23 cellular contexts compared by ENCODE assay signal in the genomic region with DNA sequence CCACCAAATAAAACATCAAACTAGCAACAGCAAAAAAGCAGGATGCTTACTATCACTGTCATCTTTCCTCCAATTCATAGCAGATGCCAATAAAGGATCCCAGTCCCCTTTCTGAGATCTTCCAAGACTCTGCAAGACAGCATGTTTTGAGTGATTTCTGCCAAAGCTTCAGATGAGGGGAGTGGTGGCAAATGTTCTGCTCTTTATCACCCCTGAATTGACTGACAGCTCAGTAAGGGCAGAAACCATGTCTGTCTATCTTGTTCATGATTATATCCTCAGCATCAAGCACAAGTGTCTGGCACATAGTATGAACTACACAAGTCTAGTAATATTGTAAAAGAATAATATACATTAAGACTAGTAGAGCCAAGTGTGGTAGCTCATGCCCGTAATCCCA. TPM values are rescaled to one million over a fixed set of nuclear protein-coding genes. Genes with fewer than 3 reads are reported as not detected.
DNase-seq lines count a peak whose midpoint lies in the region; ATAC-seq and TF ChIP-seq lines count a peak whose summit lies in the region.
"Had no signal": no experiment of that assay in that cellular context is flagged by ENCODE, and none has a peak within 500 bp of the region (broad histone marks: within the 10 kb centered on the region; RNA-seq: fewer than 3 reads in every experiment).

No MANE protein-coding gene starts in this region.

- no peaks in the 10 kb centered on the region for H3K9me2 ChIP-seq in DOHH2 (replicated peaks; ENCODE audit: control insufficient read depth, low read length)

- H3K79me2 ChIP-seq in DOHH2 (ENCODE audit: control insufficient read depth, low read length), result no peaks in the 10 kb centered on the region

- H3K36me3 ChIP-seq in DOHH2 (ENCODE audit: control insufficient read depth, low read length), result no peaks in the 10 kb centered on the region
- H3K36me3 ChIP-seq: BLaER1, suprapubic skin, vagina had no signal

- peaks cover 24% of the 10 kb centered on the region for H3K4me1 ChIP-seq in DOHH2 (ENCODE audit: control insufficient read depth, low read length)
- H3K4me1 ChIP-seq: suprapubic skin, vagina had no signal

- POLR2A ChIA-PET in naive thymus-derived CD8-positive, alpha-beta T cell (lab: Charles Lee), result no interaction called here

- H3K27ac ChIP-seq in DOHH2 (ENCODE audit: low read depth, low read length), result no peak overlapping the region
- H3K27ac ChIP-seq: BLaER1, HL-60, suprapubic skin, vagina had no signal

- peaks cover 2% of the 10 kb centered on the region for H3K27me3 Mint-ChIP-seq in activated T-helper 1 cell treated with anti-CD3 and anti-CD28 coated beads, Interleukin-12 subunit alpha, Interleukin-12 subunit beta, Interleukin-2, Interleukin-4 antibody, amounts not matched to agents 30 ng/mL and 10 ng/mL and 1 ng/mL, durations not matched to agents 14 hours and 24 hours and 36 hours (ENCODE audit: insufficient read depth)
- H3K27me3 Mint-ChIP-seq in naive thymus-derived CD8-positive, alpha-beta T cell, result no peaks in the 10 kb centered on the region

- H3K4me3 Mint-ChIP-seq in activated T-helper 1 cell treated with anti-CD3 and anti-CD28 coated beads, Interleukin-12 subunit alpha, Interleukin-12 subunit beta, Interleukin-2, Interleukin-4 antibody, amounts not matched to agents 30 ng/mL and 10 ng/mL and 1 ng/mL, durations not matched to agents 14 hours and 24 hours and 36 hours, result peak overlapping the region; percentile 28
- H3K4me3 Mint-ChIP-seq in naive thymus-derived CD8-positive, alpha-beta T cell, result no peak overlapping the region
- H3K4me3 Mint-ChIP-seq: mesothelial cell of epicardium had no signal

- H3K4me1 Mint-ChIP-seq in activated T-helper 1 cell treated with anti-CD3 and anti-CD28 coated beads, Interleukin-12 subunit alpha, Interleukin-12 subunit beta, Interleukin-2, Interleukin-4 antibody, amounts not matched to agents 30 ng/mL and 10 ng/mL and 1 ng/mL, durations not matched to agents 14 hours and 24 hours and 36 hours (ENCODE audit: low read depth), result peaks cover 39% of the 10 kb centered on the region
- H3K4me1 Mint-ChIP-seq in naive thymus-derived CD8-positive, alpha-beta T cell, result peaks cover 4 to 22% (median 8%) of the 10 kb centered on the region in 4 donors
- H3K4me1 Mint-ChIP-seq: mesothelial cell of epicardium had no signal

- no peak for DNase-seq in activated CD4-positive, CD25-positive, alpha-beta regulatory T cell treated with anti-CD3 and anti-CD28 coated beads, Interleukin-2, amount 50 U/mL, for 72 hours
- no peak for DNase-seq in activated T-helper 1 cell treated with anti-CD3 and anti-CD28 coated beads, Interleukin-12 subunit alpha, Interleukin-12 subunit beta, Interleukin-2, Interleukin-4 antibody, amounts not matched to agents 30 ng/mL and 10 ng/mL and 1 ng/mL, durations not matched to agents 14 hours and 24 hours and 36 hours (ENCODE audit: low spot score)
- no peak for DNase-seq in naive thymus-derived CD8-positive, alpha-beta T cell
- no peak for DNase-seq in OCI-M1 (lab: John Stamatoyannopoulos, UW)
- DNase-seq in activated gamma-delta T cell (lab: John Stamatoyannopoulos, UW), result no peak
- no peak for DNase-seq in DMS79 (lab: John Stamatoyannopoulos, UW)
- DNase-seq: activated CD4-positive, CD25-positive, alpha-beta regulatory T cell; aorta; central memory CD4-positive, alpha-beta T cell; DMS153; effector CD8-positive, alpha-beta T cell; NCI-H1436 treated with DMSO at 0.1 percent for 48 hours; PC-3; SIG-M5; stimulated activated CD4-positive, alpha-beta T cell treated with anti-CD3 and anti-CD28 coated beads, Interleukin-4, amount 100 ng/mL, for 4 hours had no signal

- H3K4me3 ChIP-seq in DOHH2 (ENCODE audit: low read length), result no peak overlapping the region
- H3K4me3 ChIP-seq: BLaER1, smooth muscle cell, suprapubic skin, vagina had no signal

- H3K36me3 Mint-ChIP-seq in activated T-helper 1 cell treated with anti-CD3 and anti-CD28 coated beads, Interleukin-12 subunit alpha, Interleukin-12 subunit beta, Interleukin-2, Interleukin-4 antibody, amounts not matched to agents 30 ng/mL and 10 ng/mL and 1 ng/mL, durations not matched to agents 14 hours and 24 hours and 36 hours (ENCODE audit: low read depth), result no peaks in the 10 kb centered on the region
- H3K36me3 Mint-ChIP-seq in naive thymus-derived CD8-positive, alpha-beta T cell, result no peaks in the 10 kb centered on the region
- H3K36me3 Mint-ChIP-seq: mesothelial cell of epicardium had no signal

- H3K9me3 Mint-ChIP-seq in activated T-helper 1 cell treated with anti-CD3 and anti-CD28 coated beads, Interleukin-12 subunit alpha, Interleukin-12 subunit beta, Interleukin-2, Interleukin-4 antibody, amounts not matched to agents 30 ng/mL and 10 ng/mL and 1 ng/mL, durations not matched to agents 14 hours and 24 hours and 36 hours, result no peaks in the 10 kb centered on the region
- H3K9me3 Mint-ChIP-seq in naive thymus-derived CD8-positive, alpha-beta T cell, result no peaks in the 10 kb centered on the region
- H3K9me3 Mint-ChIP-seq: mesothelial cell of epicardium had no signal

- intact Hi-C loops in activated T-helper 1 cell treated with anti-CD3 and anti-CD28 coated beads, Interleukin-12 subunit alpha, Interleukin-12 subunit beta, Interleukin-2, Interleukin-4 antibody, amounts not matched to agents 30 ng/mL and 10 ng/mL and 1 ng/mL, durations not matched to agents 14 hours and 24 hours and 36 hours (cut with micrococcal nuclease), result loop anchor here (1.0 to 2.0 kb wide), 2 partner anchors 8 to 582 kb away; a partner anchor contains a TSS

- no peaks in the 10 kb centered on the region for H3K9me3 ChIP-seq in DOHH2 (ENCODE audit: control insufficient read depth, insufficient read depth, low read length)
- H3K9me3 ChIP-seq: BLaER1, suprapubic skin, vagina had no signal

- H3F3A ChIP-seq in DOHH2 (ENCODE audit: control insufficient read depth, insufficient read depth), result no peaks in the 10 kb centered on the region

- H4K20me1 ChIP-seq in DOHH2 (ENCODE audit: control insufficient read depth, insufficient read depth, low read depth, low read length), result no peaks in the 10 kb centered on the region
- H4K20me1 ChIP-seq: BLaER1 had no signal

- no peaks in the 10 kb centered on the region for H3K27me3 ChIP-seq in DOHH2 (ENCODE audit: control insufficient read depth, low read length)
- H3K27me3 ChIP-seq: BLaER1, suprapubic skin, vagina had no signal

- H3K27ac Mint-ChIP-seq in activated T-helper 1 cell treated with anti-CD3 and anti-CD28 coated beads, Interleukin-12 subunit alpha, Interleukin-12 subunit beta, Interleukin-2, Interleukin-4 antibody, amounts not matched to agents 30 ng/mL and 10 ng/mL and 1 ng/mL, durations not matched to agents 14 hours and 24 hours and 36 hours, result peak overlapping the region; percentile 87
- peak overlapping the region in 8 of 10 donors; percentile 5 to 75 (median 38) for H3K27ac Mint-ChIP-seq in naive thymus-derived CD8-positive, alpha-beta T cell
- H3K27ac Mint-ChIP-seq: mesothelial cell of epicardium had no signal

- H3K4me2 ChIP-seq in DOHH2 (ENCODE audit: low read length), result peak overlapping the region; percentile 58
- H3K4me2 ChIP-seq: smooth muscle cell had no signal

- ATAC-seq in activated CD4-positive, CD25-positive, alpha-beta regulatory T cell treated with anti-CD3 and anti-CD28 coated beads, Interleukin-2, amount 50 U/mL, for 24 hours, result peak; percentile 37 to 51
- no peak for ATAC-seq in naive thymus-derived CD8-positive, alpha-beta T cell
- ATAC-seq: PC-3 had no signal

- TF ChIP-seq CTCF in DOHH2 (IDR thresholded peaks at IDR 0.05; ENCODE audit: low read depth, low read length, poor library complexity, severe bottlenecking), result no peak

RNA-seq across cellular contexts. Expression of a gene that starts 33.9 kb away (rescaled TPM):
- 61.5 and 62.1 TPM in 2 replicates for total RNA-seq in activated T-helper 1 cell treated with anti-CD3 and anti-CD28 coated beads, Interleukin-12 subunit alpha, Interleukin-12 subunit beta, Interleukin-2, Interleukin-4 antibody, amounts not matched to agents 30 ng/mL and 10 ng/mL and 1 ng/mL, durations not matched to agents 14 hours and 24 hours and 36 hours
- total RNA-seq in naive thymus-derived CD8-positive, alpha-beta T cell, result 10 to 100 TPM; 43.5 to 44.4 TPM
- polyA plus RNA-seq in naive thymus-derived CD8-positive, alpha-beta T cell, result 1 to 10 TPM; 3.0 to 8.1 (median 4.8) TPM

RNA-seq across cellular contexts. Expression of a gene that starts 47.1 kb away (rescaled TPM):
- total RNA-seq in activated T-helper 1 cell treated with anti-CD3 and anti-CD28 coated beads, Interleukin-12 subunit alpha, Interleukin-12 subunit beta, Interleukin-2, Interleukin-4 antibody, amounts not matched to agents 30 ng/mL and 10 ng/mL and 1 ng/mL, durations not matched to agents 14 hours and 24 hours and 36 hours, result 8.3 and 9.6 TPM in 2 replicates
- 1 to 10 TPM; 7.8 to 8.0 TPM for total RNA-seq in naive thymus-derived CD8-positive, alpha-beta T cell
- polyA plus RNA-seq in naive thymus-derived CD8-positive, alpha-beta T cell, result 1 to 10 TPM in 1 of 3 donors, under 1 TPM in 2; 0.80 to 1.5 (median 0.91) TPM

Comparison
In these comparisons a context has a peak if more than half of its experiments do, and no peak if none do; other contexts are left out.
1. ATAC-seq: peak in activated CD4-positive, CD25-positive, alpha-beta regulatory T cell treated with anti-CD3 and anti-CD28 coated beads, Interleukin-2, amount 50 U/mL, for 24 hours (2 of 2); none in naive thymus-derived CD8-positive, alpha-beta T cell (0 of 2).